Comparison of ENCODE assay signal across 9 cellular contexts in genomic region chr2:120254178-120254577, GRCh38. TPM values are rescaled to one million over a fixed set of nuclear protein-coding genes. Genes with fewer than 3 reads are reported as not detected.
DNase-seq lines count a peak whose midpoint lies in the region; ATAC-seq and TF ChIP-seq lines count a peak whose summit lies in the region.
"Had no signal": no experiment of that assay in that cellular context is flagged by ENCODE, and none has a peak within 500 bp of the region (broad histone marks: within the 10 kb centered on the region; RNA-seq: fewer than 3 reads in every experiment).

No MANE protein-coding gene starts in this region.

- H3K27me3 ChIP-seq in GM23338 (ENCODE audit: insufficient read depth), result peaks cover 51% of the 10 kb centered on the region
- no peaks in the 10 kb centered on the region for H3K27me3 ChIP-seq in gastroesophageal sphincter
- no peaks in the 10 kb centered on the region for H3K27me3 ChIP-seq in skeletal muscle tissue (ENCODE audit: control insufficient read depth in 3 of 3, insufficient read depth in 3 of 3, low read length in 3 of 3)

- peaks cover 13% of the 10 kb centered on the region; the same call in 1 of the 2 replicates for H3F3A ChIP-seq in GM23338 (replicated peaks; ENCODE audit: low read depth)

- H3K9ac ChIP-seq in skeletal muscle tissue (ENCODE audit: low read depth in 1 of 3, low read length in 3 of 3), result peak overlapping the region in 2 of 3 donors; percentile 86 to 89

- peak overlapping the region; percentile 89 for H3K4me2 ChIP-seq in GM23338

- peaks cover 12% of the 10 kb centered on the region; the same call in 1 of the 2 replicates for H3K79me2 ChIP-seq in GM23338 (replicated peaks; ENCODE audit: insufficient read depth)

- CTCF ChIA-PET in WTC11 (lab: Charles Lee), result interaction anchor here (1.1 to 3.4 kb wide), 2 partner anchors 29 to 59 kb away, joined by 4 to 34 read pairs; no protein-coding TSS in a partner anchor

- H3K27ac Mint-ChIP-seq in GM23338 (no peak overlapping the region), WTC11 (no peak overlapping the region)

- TF ChIP-seq POLR2A in gastroesophageal sphincter (IDR thresholded peaks at IDR 0.05), result no peak

- TF ChIP-seq EP300 in gastroesophageal sphincter (IDR thresholded peaks at IDR 0.05), result no peak

- no peak overlapping the region for H2AFZ ChIP-seq in GM23338

- H3K36me3 ChIP-seq in GM23338 (ENCODE audit: insufficient read depth) (no peaks in the 10 kb centered on the region), gastroesophageal sphincter (no peaks in the 10 kb centered on the region), skeletal muscle tissue (ENCODE audit: control insufficient read depth in 3 of 3, insufficient read depth in 3 of 3, low read length in 3 of 3) (peaks cover 0 to 3% (median 0%) of the 10 kb centered on the region in 3 donors)

- TF ChIP-seq CTCF in GM23338 (conservative IDR thresholded peaks at IDR 0.05; ENCODE audit: low read depth in 2 of 2) (no peak), WTC11 (IDR thresholded peaks at IDR 0.05) (no peak), gastroesophageal sphincter (IDR thresholded peaks at IDR 0.05) (no peak)

- H3K27ac ChIP-seq in GM23338 (ENCODE audit: low read depth) (no peak overlapping the region), gastroesophageal sphincter (peak overlapping the region in 2 of 4 donors; percentile 88 to 89), skeletal muscle tissue (ENCODE audit: low read depth, low read length) (no peak overlapping the region)

- peaks cover 39% of the 10 kb centered on the region for H3K27me3 Mint-ChIP-seq in GM23338 (ENCODE audit: insufficient read depth, low read depth, poor library complexity)
- peaks cover 54% of the 10 kb centered on the region for H3K27me3 Mint-ChIP-seq in WTC11 (ENCODE audit: low read depth)

- no peak for ATAC-seq in GM23338
- no peak for ATAC-seq in WTC11
- ATAC-seq in gastroesophageal sphincter, result no peak

- H3K4me3 ChIP-seq in GM23338, result peak overlapping the region; percentile 96
- H3K4me3 ChIP-seq in gastroesophageal sphincter, result peak overlapping the region; percentile 57 to 100
- peak overlapping the region; percentile 89 to 90 (median 90) for H3K4me3 ChIP-seq in skeletal muscle tissue (ENCODE audit: low read length in 3 of 3)

- DNase-seq in GM23338 (ENCODE audit: low spot score) (no peak), WTC11 (ENCODE audit: low spot score) (no peak), NCI-H524 (lab: John Stamatoyannopoulos, UW) (no peak), NCI-H524 treated with DMSO at 0.1 percent for 48 hours (lab: John Stamatoyannopoulos, UW) (no peak), NCI-H2029 (lab: John Stamatoyannopoulos, UW) (no peak), OCI-M2 (lab: John Stamatoyannopoulos, UW; ENCODE audit: unreplicated experiment) (no peak)
- DNase-seq: NCI-H1105 treated with DMSO at 0.1 percent for 48 hours had no signal

- POLR2A ChIA-PET in WTC11 (lab: Charles Lee), result no interaction called here

- peak overlapping the region; percentile 84 for H3K4me3 Mint-ChIP-seq in GM23338
- H3K4me3 Mint-ChIP-seq in WTC11, result peak overlapping the region; percentile 81

- H3K4me1 ChIP-seq in GM23338 (ENCODE audit: insufficient read depth) (peaks cover 12% of the 10 kb centered on the region), gastroesophageal sphincter (peaks cover 0 to 58% (median 7%) of the 10 kb centered on the region in 3 donors), skeletal muscle tissue (ENCODE audit: control insufficient read depth in 3 of 3, insufficient read depth in 3 of 3, low read length in 3 of 3) (peaks cover 19 to 35% (median 32%) of the 10 kb centered on the region in 3 donors)

- H3K4me1 Mint-ChIP-seq in GM23338 (peaks cover 21% of the 10 kb centered on the region), WTC11 (peaks cover 35% of the 10 kb centered on the region)

- H3K9me3 Mint-ChIP-seq in GM23338 (peaks cover 3% of the 10 kb centered on the region; the same call in 2 of the 3 replicates), WTC11 (peaks cover 8% of the 10 kb centered on the region)

- H3K36me3 Mint-ChIP-seq in GM23338 (ENCODE audit: low read depth), result peaks cover 8% of the 10 kb centered on the region
- H3K36me3 Mint-ChIP-seq in WTC11, result peaks cover 8% of the 10 kb centered on the region

- no peaks in the 10 kb centered on the region for H3K9me2 ChIP-seq in GM23338 (ENCODE audit: insufficient read depth)

- WGBS in gastroesophageal sphincter (ENCODE audit: low coverage in 1 of 2), 2 donors, result 54 to 61% methylated on average over 6 to 8 of the region's 8 CpGs

- no peaks in the 10 kb centered on the region for H3K9me3 ChIP-seq in gastroesophageal sphincter
- no peaks in the 10 kb centered on the region for H3K9me3 ChIP-seq in skeletal muscle tissue (ENCODE audit: control insufficient read depth in 3 of 3, low read length in 3 of 3)

- peaks cover 4% of the 10 kb centered on the region for H4K20me1 ChIP-seq in GM23338 (replicated peaks; ENCODE audit: insufficient read depth)

TF ChIP-seq in GM23338, 12 proteins besides CTCF, POLR2A, EP300 and RAD21 (continues in another document):
- TF ChIP-seq ZNF331 (CRISPR knock-in tag; IDR thresholded peaks at IDR 0.05; ENCODE audit: low read depth) (no peak), ETS1 (IDR thresholded peaks at IDR 0.05) (no peak)

TF ChIP-seq in WTC11, 78 proteins besides CTCF, POLR2A, EP300 and RAD21:
- TF ChIP-seq MYBL2 (CRISPR knock-in tag; IDR thresholded peaks at IDR 0.05) (no peak), ZSCAN18 (CRISPR knock-in tag; IDR thresholded peaks at IDR 0.05) (no peak), GTF2I (CRISPR knock-in tag; conservative IDR thresholded peaks at IDR 0.05) (no peak), IRF1 (CRISPR knock-in tag; IDR thresholded peaks at IDR 0.05) (no peak), ZNF121 (CRISPR knock-in tag; IDR thresholded peaks at IDR 0.05) (no peak)
TF ChIP-seq in WTC11: peak in this region for 0.

RNA-seq across cellular contexts. Expression of gene RALB, which starts 1.5 kb away (rescaled TPM):
- 16.4 and 17.4 TPM in 2 replicates for total RNA-seq in GM23338 (2014; rRNA removed; shearing (Covaris generic))
- polyA plus RNA-seq in GM23338 (2016; fragmentation: Nextera tagmentation; extraction: Ambion mirVana), result 15.2 and 16.2 TPM in 2 replicates
- total RNA-seq in WTC11 (2021) (17.1 to 18.0 TPM (median 17.9 TPM) in 3 replicates), gastroesophageal sphincter (10 to 100 TPM; 35.5 to 56.6 (median 53.4) TPM), skeletal muscle tissue (36.0 TPM)

RNA-seq across cellular contexts. Expression of gene TMEM185B, which starts 31.0 kb away (rescaled TPM):
- total RNA-seq in GM23338 (2014; rRNA removed; shearing (Covaris generic)), result 15.2 and 24.4 TPM in 2 replicates
- polyA plus RNA-seq in GM23338 (2016; fragmentation: Nextera tagmentation; extraction: Ambion mirVana), result 3.9 and 6.1 TPM in 2 replicates
- total RNA-seq in WTC11 (2021), result 9.9 to 14.9 TPM (median 14.3 TPM) in 3 replicates
- 10 to 100 TPM; 22.8 to 28.9 (median 25.3) TPM for total RNA-seq in gastroesophageal sphincter
- 16.7 TPM for total RNA-seq in skeletal muscle tissue
